In genomic region chr18:7512326-7512725, GRCh38 we compare ENCODE assay signal across 22 cellular contexts. TPM values are rescaled to one million over a fixed set of nuclear protein-coding genes. Genes with fewer than 3 reads are reported as not detected.
DNase-seq lines count a peak whose midpoint lies in the region; ATAC-seq and TF ChIP-seq lines count a peak whose summit lies in the region.
"Had no signal": no experiment of that assay in that cellular context is flagged by ENCODE, and none has a peak within 500 bp of the region (broad histone marks: within the 10 kb centered on the region; RNA-seq: fewer than 3 reads in every experiment).

No MANE protein-coding gene starts in this region.

- TF ChIP-seq RAD21 in SK-N-SH (IDR thresholded peaks at IDR 0.05; ENCODE audit: low read length): no peak

- H3K27me3 ChIP-seq in SK-N-SH (ENCODE audit: insufficient read depth): no peaks in the 10 kb centered on the region
- H3K27me3 ChIP-seq: neutrophil, stomach, uterus had no signal

- DNase-seq in AG20443 (ENCODE audit: low spot score) (peak; percentile 33), SK-N-SH (peak; percentile 33), foreskin fibroblast (peak; percentile 16 to 48), occipital lobe (lab: John Stamatoyannopoulos, UW) (no peak)
- DNase-seq: activated B cell treated with CpG ODN at 0.5 μM for 24 hours; activated CD4-positive, alpha-beta memory T cell treated with anti-CD3 and anti-CD28 coated beads, Interleukin-2, amount 10 ng/mL, durations not matched to agents 7 days and 5 days; activated naive CD4-positive, alpha-beta T cell treated with anti-CD3 and anti-CD28 coated beads for 36 hours; activated T-cell treated with anti-CD3 and anti-CD28 coated beads, Interleukin-2, amount 50 U/mL, for 24 hours; KG1; NCI-H1048; NCI-H2081 treated with DMSO at 0.1 percent for 48 hours; NCI-H510A treated with DMSO at 0.1 percent for 48 hours; SHP77 treated with DMSO at 0.1 percent for 48 hours; stimulated activated CD4-positive, alpha-beta T cell treated with anti-CD3 and anti-CD28 coated beads, Interleukin-1b, Interleukin-23, amount 100 ng/mL, for 48 hours; stomach; uterus had no signal

- H3K4me1 ChIP-seq in SK-N-SH (ENCODE audit: control insufficient read depth in 1 of 2, insufficient read depth in 2 of 2, low read depth in 1 of 2, low read length in 1 of 2): peaks cover 0 to 17% of the 10 kb centered on the region in 2 experiments; a peak in 2 of 4 replicates
- H3K4me1 ChIP-seq: uterus had no signal

- H3K27me3 Mint-ChIP-seq in nephron (ENCODE audit: low read depth): no peaks in the 10 kb centered on the region
- H3K27me3 Mint-ChIP-seq: activated B cell treated with CpG ODN at 0.5 μM for 24 hours; activated CD4-positive, alpha-beta memory T cell treated with anti-CD3 and anti-CD28 coated beads, Interleukin-2, amount 10 ng/mL, durations not matched to agents 7 days and 5 days; activated T-cell treated with anti-CD3 and anti-CD28 coated beads, Interleukin-2, amount 50 U/mL, for 24 hours had no signal

- no peaks in the 10 kb centered on the region for H3K36me3 Mint-ChIP-seq in nephron (ENCODE audit: low read depth)

- no peak overlapping the region for H3K9ac ChIP-seq in SK-N-SH

- peaks cover 3% of the 10 kb centered on the region for H3K9me3 Mint-ChIP-seq in nephron
- H3K9me3 Mint-ChIP-seq: activated B cell treated with CpG ODN at 0.5 μM for 24 hours had no signal

- no peak overlapping the region for H2AFZ ChIP-seq in SK-N-SH (ENCODE audit: low read depth)

- H3K27ac Mint-ChIP-seq in nephron: peak overlapping the region; percentile 18 to 96 (median 94)
- H3K27ac Mint-ChIP-seq: activated B cell treated with CpG ODN at 0.5 μM for 24 hours; activated CD4-positive, alpha-beta memory T cell treated with anti-CD3 and anti-CD28 coated beads, Interleukin-2, amount 10 ng/mL, durations not matched to agents 7 days and 5 days; activated naive CD4-positive, alpha-beta T cell treated with anti-CD3 and anti-CD28 coated beads for 36 hours; activated T-cell treated with anti-CD3 and anti-CD28 coated beads, Interleukin-2, amount 50 U/mL, for 24 hours had no signal

- ATAC-seq in HG03354 (IDR thresholded peaks at IDR 0.05; ENCODE audit: poor library complexity, severe bottlenecking, unreplicated experiment) (no peak), GM18907 (IDR thresholded peaks at IDR 0.05; ENCODE audit: unreplicated experiment) (no peak), HG03045 (IDR thresholded peaks at IDR 0.05; ENCODE audit: unreplicated experiment) (no peak)

- H3F3A ChIP-seq in SK-N-SH (replicated peaks; ENCODE audit: insufficient read depth): no peaks in the 10 kb centered on the region

- peaks cover 11% of the 10 kb centered on the region for H3K4me1 Mint-ChIP-seq in nephron
- H3K4me1 Mint-ChIP-seq: activated B cell treated with CpG ODN at 0.5 μM for 24 hours; activated CD4-positive, alpha-beta memory T cell treated with anti-CD3 and anti-CD28 coated beads, Interleukin-2, amount 10 ng/mL, durations not matched to agents 7 days and 5 days had no signal

- POLR2A ChIA-PET in SK-N-SH (lab: Yijun Ruan, JAX): no interaction called here

- WGBS in SK-N-SH (ENCODE audit: low lambda C conversion rate): 10% methylated on average over 5 of the region's 5 CpGs

- H3K4me3 ChIP-seq in SK-N-SH (ENCODE audit: low read depth in 2 of 2, low read length in 1 of 2) (no peak overlapping the region), foreskin fibroblast (ENCODE audit: low read depth in 1 of 2, low read length in 2 of 2) (no peak overlapping the region)
- H3K4me3 ChIP-seq: coronary artery, stomach, uterus had no signal

- CTCF ChIA-PET in SK-N-SH (lab: Yijun Ruan, JAX): interaction anchor here (0.6 kb wide), 1 partner anchor 240 kb away, joined by 4 read pairs; no protein-coding TSS in a partner anchor

- TF ChIP-seq CTCF in SK-N-SH (IDR thresholded peaks at IDR 0.05) (no peak), foreskin fibroblast (IDR thresholded peaks at IDR 0.05; ENCODE audit: low read depth, low read length) (no peak), nephron (IDR thresholded peaks at IDR 0.05; ENCODE audit: unreplicated experiment in 3 of 3) (no peak)

- no peaks in the 10 kb centered on the region for H3K9me3 ChIP-seq in SK-N-SH
- H3K9me3 ChIP-seq: neutrophil, stomach, uterus had no signal

- H4K20me1 ChIP-seq in SK-N-SH (ENCODE audit: insufficient read depth): no peaks in the 10 kb centered on the region

- no peak for TF ChIP-seq EP300 in SK-N-SH (IDR thresholded peaks at IDR 0.05; ENCODE audit: borderline replicate concordance in 1 of 2, low read depth in 1 of 2, low read length in 1 of 2)

- no peaks in the 10 kb centered on the region for H3K9me2 ChIP-seq in SK-N-SH

- H3K27ac ChIP-seq in SK-N-SH (ENCODE audit: low read depth in 2 of 2, low read length in 1 of 2): no peak overlapping the region
- H3K27ac ChIP-seq: coronary artery, neutrophil, uterus had no signal

- H3K4me2 ChIP-seq in SK-N-SH: no peak overlapping the region

- H3K36me3 ChIP-seq in SK-N-SH (replicated peaks in 1 of 2; ENCODE audit: control insufficient read depth in 1 of 2, insufficient read depth in 2 of 2, low read length in 1 of 2): no peaks in the 10 kb centered on the region
- H3K36me3 ChIP-seq: neutrophil, stomach, uterus had no signal

- peak overlapping the region in 1 of 3 experiments; percentile 7 for H3K4me3 Mint-ChIP-seq in nephron
- H3K4me3 Mint-ChIP-seq: activated B cell treated with CpG ODN at 0.5 μM for 24 hours; activated CD4-positive, alpha-beta memory T cell treated with anti-CD3 and anti-CD28 coated beads, Interleukin-2, amount 10 ng/mL, durations not matched to agents 7 days and 5 days; activated naive CD4-positive, alpha-beta T cell treated with anti-CD3 and anti-CD28 coated beads for 36 hours; activated T-cell treated with anti-CD3 and anti-CD28 coated beads, Interleukin-2, amount 50 U/mL, for 24 hours had no signal

- H3K79me2 ChIP-seq in SK-N-SH (ENCODE audit: insufficient read depth): no peaks in the 10 kb centered on the region

TF ChIP-seq in SK-N-SH, 30 proteins besides CTCF, POLR2A, EP300 and RAD21:
- TF ChIP-seq FOSL2 (IDR thresholded peaks at IDR 0.05; ENCODE audit: borderline replicate concordance, low read depth) (no peak), JUND (IDR thresholded peaks at IDR 0.05) (no peak), TAF1 (IDR thresholded peaks at IDR 0.05; ENCODE audit: borderline replicate concordance, low read depth, low read length) (no peak), TCF12 (IDR thresholded peaks at IDR 0.05) (no peak)

RNA-seq across cellular contexts. Expression of gene PTPRM, which starts 54.8 kb away (rescaled TPM):
- polyA plus RNA-seq in SK-N-SH (2012; rRNA removed): 16.0 and 25.7 TPM in 2 replicates
- 13.0 and 16.7 TPM in 2 replicates for polyA plus RNA-seq in SK-N-SH (2012; cell fraction: cytosol; rRNA removed)
- 38.2 and 77.1 TPM in 2 replicates for polyA plus RNA-seq in SK-N-SH (2012; cell fraction: nucleus; rRNA removed)
- 45.4 TPM for total RNA-seq in occipital lobe
